ENCODE assay signal across 16 cellular contexts in genomic region chr4:123234966-123235365, GRCh38.
"Had no signal": no experiment of that assay in that cellular context is flagged by ENCODE, and none has a peak within 500 bp of the region (broad histone marks: within the 10 kb centered on the region; RNA-seq: fewer than 3 reads in every experiment).

No MANE protein-coding gene starts in this region.

- H3K9me3 ChIP-seq: ovary, tibial nerve had no signal

- H3K27ac ChIP-seq: ovary had no signal

- H3K36me3 ChIP-seq: ovary, tibial nerve had no signal

- H3K27me3 Mint-ChIP-seq: activated naive CD4-positive, alpha-beta T cell treated with anti-CD3 and anti-CD28 coated beads, Interleukin-2, amount 50 U/mL, for 24 hours; stimulated activated naive CD8-positive, alpha-beta T cell treated with anti-CD3 and anti-CD28 coated beads, Interleukin-15, Interleukin-2, amounts not matched to agents 100 ng/mL and 50 ng/mL, for 24 hours had no signal

- H3K9me3 Mint-ChIP-seq: activated naive CD4-positive, alpha-beta T cell treated with anti-CD3 and anti-CD28 coated beads, Interleukin-2, amount 50 U/mL, for 24 hours; natural killer cell had no signal

- H3K4me1 Mint-ChIP-seq: activated naive CD4-positive, alpha-beta T cell treated with anti-CD3 and anti-CD28 coated beads, Interleukin-2, amount 50 U/mL, for 24 hours; natural killer cell had no signal

- H3K4me3 ChIP-seq: ovary, tibial nerve had no signal

- H3K27ac Mint-ChIP-seq: activated CD8-positive, alpha-beta T cell treated with anti-CD3 and anti-CD28 coated beads, Interleukin-2, amount 10 ng/mL, durations not matched to agents 7 days and 5 days; activated naive CD4-positive, alpha-beta T cell treated with anti-CD3 and anti-CD28 coated beads, Interleukin-2, amount 50 U/mL, for 24 hours; activated T-helper 1 cell treated with anti-CD3 and anti-CD28 coated beads, Interleukin-12 subunit alpha, Interleukin-12 subunit beta, Interleukin-2, Interleukin-4 antibody, amounts not matched to agents 30 ng/mL and 10 ng/mL and 1 ng/mL, durations not matched to agents 14 hours and 24 hours and 36 hours; natural killer cell; stimulated activated naive CD8-positive, alpha-beta T cell treated with anti-CD3 and anti-CD28 coated beads, Interleukin-15, Interleukin-2, amounts not matched to agents 100 ng/mL and 50 ng/mL, for 24 hours had no signal

- H3K36me3 Mint-ChIP-seq: natural killer cell had no signal

- H3K4me3 Mint-ChIP-seq: activated CD8-positive, alpha-beta T cell treated with anti-CD3 and anti-CD28 coated beads, Interleukin-2, amount 10 ng/mL, durations not matched to agents 7 days and 5 days; activated naive CD4-positive, alpha-beta T cell treated with anti-CD3 and anti-CD28 coated beads, Interleukin-2, amount 50 U/mL, for 24 hours; activated T-helper 1 cell treated with anti-CD3 and anti-CD28 coated beads, Interleukin-12 subunit alpha, Interleukin-12 subunit beta, Interleukin-2, Interleukin-4 antibody, amounts not matched to agents 30 ng/mL and 10 ng/mL and 1 ng/mL, durations not matched to agents 14 hours and 24 hours and 36 hours; mesothelial cell of epicardium; natural killer cell; stimulated activated naive CD8-positive, alpha-beta T cell treated with anti-CD3 and anti-CD28 coated beads, Interleukin-15, Interleukin-2, amounts not matched to agents 100 ng/mL and 50 ng/mL, for 24 hours had no signal

- DNase-seq: activated CD4-positive, alpha-beta T cell treated with anti-CD3 and anti-CD28 coated beads for 1 hour; activated CD4-positive, alpha-beta T cell treated with anti-CD3 and anti-CD28 coated beads, Interleukin-2, amount 50 U/mL, for 1 hour; activated CD8-positive, alpha-beta T cell treated with anti-CD3 and anti-CD28 coated beads, Interleukin-2, amount 10 ng/mL, durations not matched to agents 7 days and 5 days; activated gamma-delta T cell treated with Interleukin-2 at 50 U/mL for 16 hours; foreskin fibroblast; natural killer cell; ovary; right cardiac atrium; stimulated activated CD4-positive, alpha-beta T cell treated with anti-CD3 and anti-CD28 coated beads, Interleukin-1b, Interleukin-23, amount 100 ng/mL, for 48 hours; substantia nigra; T-helper 1 cell had no signal

- H3K27me3 ChIP-seq: ovary, tibial nerve had no signal
